1 cellular context compared by ENCODE assay signal in the genomic region with DNA sequence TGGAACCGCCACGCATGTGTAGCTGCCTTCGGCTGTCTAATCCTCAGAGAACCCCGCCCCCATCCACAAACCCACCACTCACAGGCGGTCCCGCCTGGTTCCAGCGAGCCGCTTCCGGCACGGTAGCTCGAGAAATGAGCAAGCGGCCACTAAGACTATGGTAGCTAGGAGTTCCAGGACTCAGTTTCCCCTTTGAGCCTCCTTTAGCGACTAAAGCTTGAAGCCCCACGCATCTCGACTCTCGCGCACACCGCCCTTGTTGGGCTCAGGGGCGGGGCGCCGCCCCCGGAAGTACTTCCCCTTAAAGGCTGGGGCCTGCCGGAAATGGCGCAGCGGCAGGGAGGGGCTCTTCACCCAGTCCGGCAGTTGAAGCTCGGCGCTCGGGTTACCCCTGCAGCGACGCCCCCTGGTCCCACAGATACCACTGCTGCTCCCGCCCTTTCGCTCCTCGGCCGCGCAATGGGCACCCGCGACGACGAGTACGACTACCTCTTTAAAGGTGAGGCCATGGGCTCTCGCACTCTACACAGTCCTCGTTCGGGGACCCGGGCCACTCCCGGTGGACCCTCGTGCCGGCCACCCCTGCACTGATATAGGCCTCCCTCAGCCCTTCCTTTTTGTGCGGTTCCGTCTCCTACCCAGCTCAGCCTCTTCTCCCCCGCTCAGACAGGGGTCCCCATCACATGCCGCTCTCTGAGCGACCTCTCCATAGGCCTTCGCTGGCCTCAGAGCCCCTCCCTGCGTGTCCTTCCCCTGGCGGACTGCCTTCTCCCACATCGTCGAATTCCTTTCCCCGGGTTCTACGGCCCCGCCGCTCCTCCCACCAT.
TF ChIP-seq lines count a peak whose summit lies in the region.

A gene (plus strand): TSS at position 365 of the 827 bp plus-strand sequence. CDS start 95 bp downstream, at position 460.

TF ChIP-seq in HepG2, 621 proteins besides CTCF, POLR2A, EP300 and RAD21 (continued from another document and continues in another):
- TF ChIP-seq, protein P1, sequence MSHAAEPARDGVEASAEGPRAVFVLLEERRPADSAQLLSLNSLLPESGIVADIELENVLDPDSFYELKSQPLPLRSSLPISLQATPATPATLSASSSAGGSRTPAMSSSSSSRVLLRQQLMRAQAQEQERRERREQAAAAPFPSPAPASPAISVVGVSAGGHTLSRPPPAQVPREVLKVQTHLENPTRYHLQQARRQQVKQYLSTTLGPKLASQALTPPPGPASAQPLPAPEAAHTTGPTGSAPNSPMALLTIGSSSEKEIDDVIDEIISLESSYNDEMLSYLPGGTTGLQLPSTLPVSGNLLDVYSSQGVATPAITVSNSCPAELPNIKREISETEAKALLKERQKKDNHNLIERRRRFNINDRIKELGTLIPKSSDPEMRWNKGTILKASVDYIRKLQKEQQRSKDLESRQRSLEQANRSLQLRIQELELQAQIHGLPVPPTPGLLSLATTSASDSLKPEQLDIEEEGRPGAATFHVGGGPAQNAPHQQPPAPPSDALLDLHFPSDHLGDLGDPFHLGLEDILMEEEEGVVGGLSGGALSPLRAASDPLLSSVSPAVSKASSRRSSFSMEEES (CRISPR knock-in tag; IDR thresholded peaks at IDR 0.05) = 0 out of 2 replicates have a peak, but pooled peaks have one; percentile 26
- TF ChIP-seq, protein P2, sequence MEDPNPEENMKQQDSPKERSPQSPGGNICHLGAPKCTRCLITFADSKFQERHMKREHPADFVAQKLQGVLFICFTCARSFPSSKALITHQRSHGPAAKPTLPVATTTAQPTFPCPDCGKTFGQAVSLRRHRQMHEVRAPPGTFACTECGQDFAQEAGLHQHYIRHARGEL (CRISPR knock-in tag; IDR thresholded peaks at IDR 0.05) = 0 out of 2 replicates have a peak, but pooled peaks have one; percentile 52
- TF ChIP-seq, protein P3, sequence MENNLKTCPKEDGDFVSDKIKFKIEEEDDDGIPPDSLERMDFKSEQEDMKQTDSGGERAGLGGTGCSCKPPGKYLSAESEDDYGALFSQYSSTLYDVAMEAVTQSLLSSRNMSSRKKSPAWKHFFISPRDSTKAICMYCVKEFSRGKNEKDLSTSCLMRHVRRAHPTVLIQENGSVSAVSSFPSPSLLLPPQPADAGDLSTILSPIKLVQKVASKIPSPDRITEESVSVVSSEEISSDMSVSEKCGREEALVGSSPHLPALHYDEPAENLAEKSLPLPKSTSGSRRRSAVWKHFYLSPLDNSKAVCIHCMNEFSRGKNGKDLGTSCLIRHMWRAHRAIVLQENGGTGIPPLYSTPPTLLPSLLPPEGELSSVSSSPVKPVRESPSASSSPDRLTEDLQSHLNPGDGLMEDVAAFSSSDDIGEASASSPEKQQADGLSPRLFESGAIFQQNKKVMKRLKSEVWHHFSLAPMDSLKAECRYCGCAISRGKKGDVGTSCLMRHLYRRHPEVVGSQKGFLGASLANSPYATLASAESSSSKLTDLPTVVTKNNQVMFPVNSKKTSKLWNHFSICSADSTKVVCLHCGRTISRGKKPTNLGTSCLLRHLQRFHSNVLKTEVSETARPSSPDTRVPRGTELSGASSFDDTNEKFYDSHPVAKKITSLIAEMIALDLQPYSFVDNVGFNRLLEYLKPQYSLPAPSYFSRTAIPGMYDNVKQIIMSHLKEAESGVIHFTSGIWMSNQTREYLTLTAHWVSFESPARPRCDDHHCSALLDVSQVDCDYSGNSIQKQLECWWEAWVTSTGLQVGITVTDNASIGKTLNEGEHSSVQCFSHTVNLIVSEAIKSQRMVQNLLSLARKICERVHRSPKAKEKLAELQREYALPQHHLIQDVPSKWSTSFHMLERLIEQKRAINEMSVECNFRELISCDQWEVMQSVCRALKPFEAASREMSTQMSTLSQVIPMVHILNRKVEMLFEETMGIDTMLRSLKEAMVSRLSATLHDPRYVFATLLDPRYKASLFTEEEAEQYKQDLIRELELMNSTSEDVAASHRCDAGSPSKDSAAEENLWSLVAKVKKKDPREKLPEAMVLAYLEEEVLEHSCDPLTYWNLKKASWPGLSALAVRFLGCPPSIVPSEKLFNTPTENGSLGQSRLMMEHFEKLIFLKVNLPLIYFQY (CRISPR knock-in tag; IDR thresholded peaks at IDR 0.05; ENCODE audit: borderline replicate concordance) = 0 out of 2 replicates have a peak, but pooled peaks have one; percentile 58
- TF ChIP-seq RXRA (CRISPR knock-in tag; IDR thresholded peaks at IDR 0.05) (peak; percentile 76), ERF (CRISPR knock-in tag; IDR thresholded peaks at IDR 0.05) (peak; percentile 59), SP5 (CRISPR knock-in tag; IDR thresholded peaks at IDR 0.05; ENCODE audit: borderline replicate concordance, low read depth) (peak; percentile 89), ZNF30 (CRISPR knock-in tag; IDR thresholded peaks at IDR 0.05) (0 out of 2 replicates have a peak, but pooled peaks have one; percentile 74), SUZ12 (IDR thresholded peaks at IDR 0.05; ENCODE audit: low read depth, low read length) (no peak), NFKBIZ (CRISPR knock-in tag; IDR thresholded peaks at IDR 0.05) (0 out of 2 replicates have a peak, but pooled peaks have one; percentile 54), KMT2B (CRISPR knock-in tag; IDR thresholded peaks at IDR 0.05) (peak; percentile 99), ETV6 (CRISPR knock-in tag; conservative IDR thresholded peaks at IDR 0.05) (peak; percentile 64; the same call in 1 of the 2 replicates), MAF1 (CRISPR knock-in tag; IDR thresholded peaks at IDR 0.05; ENCODE audit: borderline replicate concordance) (no peak; the same call in 1 of the 2 replicates), ZNF567 (CRISPR knock-in tag; IDR thresholded peaks at IDR 0.05; ENCODE audit: borderline replicate concordance) (0 out of 2 replicates have a peak, but pooled peaks have one; percentile 53), ZNF274 (CRISPR knock-in tag; IDR thresholded peaks at IDR 0.05) (peak; percentile 91), KDM1A (CRISPR knock-in tag; IDR thresholded peaks at IDR 0.05) (no peak), SOX6 (IDR thresholded peaks at IDR 0.05) (no peak), SOX6 (CRISPR knock-in tag; IDR thresholded peaks at IDR 0.05) (peak; percentile 73), GATAD2A (CRISPR knock-in tag; IDR thresholded peaks at IDR 0.05) (peak; percentile 35), RXRB (CRISPR knock-in tag; IDR thresholded peaks at IDR 0.05; ENCODE audit: borderline replicate concordance) (peak; percentile 67), ZNF768 (CRISPR knock-in tag; IDR thresholded peaks at IDR 0.05) (no peak; the same call in 1 of the 2 replicates), ZMYM3 (CRISPR knock-in tag; IDR thresholded peaks at IDR 0.05) (no peak), ZNF317 (CRISPR knock-in tag; IDR thresholded peaks at IDR 0.05) (peak; percentile 76), ZNF501 (CRISPR knock-in tag; IDR thresholded peaks at IDR 0.05) (peak; percentile 81), PHF21A (CRISPR knock-in tag; IDR thresholded peaks at IDR 0.05) (no peak; the same call in 1 of the 2 replicates), ZNF496 (CRISPR knock-in tag; IDR thresholded peaks at IDR 0.05; ENCODE audit: insufficient replicate concordance) (no peak), ZNF589 (CRISPR knock-in tag; conservative IDR thresholded peaks at IDR 0.05) (no peak), ZFX (CRISPR knock-in tag; IDR thresholded peaks at IDR 0.05; ENCODE audit: low read depth) (peak; percentile 79), ZNF709 (CRISPR knock-in tag; IDR thresholded peaks at IDR 0.05) (peak; percentile 94), KLF12 (CRISPR knock-in tag; IDR thresholded peaks at IDR 0.05; ENCODE audit: borderline replicate concordance) (peak; percentile 99), POLR2AphosphoS5 (IDR thresholded peaks at IDR 0.05; ENCODE audit: low read depth, low read length) (peak; percentile 96), ADNP (CRISPR knock-in tag; IDR thresholded peaks at IDR 0.05) (no peak), NFE2 (CRISPR knock-in tag; IDR thresholded peaks at IDR 0.05) (no peak)
- TF ChIP-seq, protein P4, sequence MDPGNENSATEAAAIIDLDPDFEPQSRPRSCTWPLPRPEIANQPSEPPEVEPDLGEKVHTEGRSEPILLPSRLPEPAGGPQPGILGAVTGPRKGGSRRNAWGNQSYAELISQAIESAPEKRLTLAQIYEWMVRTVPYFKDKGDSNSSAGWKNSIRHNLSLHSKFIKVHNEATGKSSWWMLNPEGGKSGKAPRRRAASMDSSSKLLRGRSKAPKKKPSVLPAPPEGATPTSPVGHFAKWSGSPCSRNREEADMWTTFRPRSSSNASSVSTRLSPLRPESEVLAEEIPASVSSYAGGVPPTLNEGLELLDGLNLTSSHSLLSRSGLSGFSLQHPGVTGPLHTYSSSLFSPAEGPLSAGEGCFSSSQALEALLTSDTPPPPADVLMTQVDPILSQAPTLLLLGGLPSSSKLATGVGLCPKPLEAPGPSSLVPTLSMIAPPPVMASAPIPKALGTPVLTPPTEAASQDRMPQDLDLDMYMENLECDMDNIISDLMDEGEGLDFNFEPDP (CRISPR knock-in tag; conservative IDR thresholded peaks at IDR 0.05) = 0 out of 2 replicates have a peak, but pooled peaks have one; percentile 31
- TF ChIP-seq, protein P5, sequence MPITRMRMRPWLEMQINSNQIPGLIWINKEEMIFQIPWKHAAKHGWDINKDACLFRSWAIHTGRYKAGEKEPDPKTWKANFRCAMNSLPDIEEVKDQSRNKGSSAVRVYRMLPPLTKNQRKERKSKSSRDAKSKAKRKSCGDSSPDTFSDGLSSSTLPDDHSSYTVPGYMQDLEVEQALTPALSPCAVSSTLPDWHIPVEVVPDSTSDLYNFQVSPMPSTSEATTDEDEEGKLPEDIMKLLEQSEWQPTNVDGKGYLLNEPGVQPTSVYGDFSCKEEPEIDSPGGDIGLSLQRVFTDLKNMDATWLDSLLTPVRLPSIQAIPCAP (CRISPR knock-in tag; IDR thresholded peaks at IDR 0.05; ENCODE audit: low read depth) = no peak; the same call in 1 of the 2 replicates
- TF ChIP-seq, protein P6, sequence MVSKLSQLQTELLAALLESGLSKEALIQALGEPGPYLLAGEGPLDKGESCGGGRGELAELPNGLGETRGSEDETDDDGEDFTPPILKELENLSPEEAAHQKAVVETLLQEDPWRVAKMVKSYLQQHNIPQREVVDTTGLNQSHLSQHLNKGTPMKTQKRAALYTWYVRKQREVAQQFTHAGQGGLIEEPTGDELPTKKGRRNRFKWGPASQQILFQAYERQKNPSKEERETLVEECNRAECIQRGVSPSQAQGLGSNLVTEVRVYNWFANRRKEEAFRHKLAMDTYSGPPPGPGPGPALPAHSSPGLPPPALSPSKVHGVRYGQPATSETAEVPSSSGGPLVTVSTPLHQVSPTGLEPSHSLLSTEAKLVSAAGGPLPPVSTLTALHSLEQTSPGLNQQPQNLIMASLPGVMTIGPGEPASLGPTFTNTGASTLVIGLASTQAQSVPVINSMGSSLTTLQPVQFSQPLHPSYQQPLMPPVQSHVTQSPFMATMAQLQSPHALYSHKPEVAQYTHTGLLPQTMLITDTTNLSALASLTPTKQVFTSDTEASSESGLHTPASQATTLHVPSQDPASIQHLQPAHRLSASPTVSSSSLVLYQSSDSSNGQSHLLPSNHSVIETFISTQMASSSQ (IDR thresholded peaks at IDR 0.05; ENCODE audit: low read depth) = no peak
- TF ChIP-seq, protein P6 (CRISPR knock-in tag; IDR thresholded peaks at IDR 0.05; ENCODE audit: borderline replicate concordance) = no peak; the same call in 1 of the 2 replicates
- TF ChIP-seq, protein P7, sequence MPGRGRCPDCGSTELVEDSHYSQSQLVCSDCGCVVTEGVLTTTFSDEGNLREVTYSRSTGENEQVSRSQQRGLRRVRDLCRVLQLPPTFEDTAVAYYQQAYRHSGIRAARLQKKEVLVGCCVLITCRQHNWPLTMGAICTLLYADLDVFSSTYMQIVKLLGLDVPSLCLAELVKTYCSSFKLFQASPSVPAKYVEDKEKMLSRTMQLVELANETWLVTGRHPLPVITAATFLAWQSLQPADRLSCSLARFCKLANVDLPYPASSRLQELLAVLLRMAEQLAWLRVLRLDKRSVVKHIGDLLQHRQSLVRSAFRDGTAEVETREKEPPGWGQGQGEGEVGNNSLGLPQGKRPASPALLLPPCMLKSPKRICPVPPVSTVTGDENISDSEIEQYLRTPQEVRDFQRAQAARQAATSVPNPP (CRISPR knock-in tag; IDR thresholded peaks at IDR 0.05) = no peak; the same call in 1 of the 2 replicates
- TF ChIP-seq, protein P8, sequence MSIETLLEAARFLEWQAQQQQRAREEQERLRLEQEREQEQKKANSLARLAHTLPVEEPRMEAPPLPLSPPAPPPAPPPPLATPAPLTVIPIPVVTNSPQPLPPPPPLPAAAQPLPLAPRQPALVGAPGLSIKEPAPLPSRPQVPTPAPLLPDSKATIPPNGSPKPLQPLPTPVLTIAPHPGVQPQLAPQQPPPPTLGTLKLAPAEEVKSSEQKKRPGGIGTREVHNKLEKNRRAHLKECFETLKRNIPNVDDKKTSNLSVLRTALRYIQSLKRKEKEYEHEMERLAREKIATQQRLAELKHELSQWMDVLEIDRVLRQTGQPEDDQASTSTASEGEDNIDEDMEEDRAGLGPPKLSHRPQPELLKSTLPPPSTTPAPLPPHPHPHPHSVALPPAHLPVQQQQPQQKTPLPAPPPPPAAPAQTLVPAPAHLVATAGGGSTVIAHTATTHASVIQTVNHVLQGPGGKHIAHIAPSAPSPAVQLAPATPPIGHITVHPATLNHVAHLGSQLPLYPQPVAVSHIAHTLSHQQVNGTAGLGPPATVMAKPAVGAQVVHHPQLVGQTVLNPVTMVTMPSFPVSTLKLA (IDR thresholded peaks at IDR 0.05) = 0 out of 2 replicates have a peak, but pooled peaks have one; percentile 3
- TF ChIP-seq, protein P9, sequence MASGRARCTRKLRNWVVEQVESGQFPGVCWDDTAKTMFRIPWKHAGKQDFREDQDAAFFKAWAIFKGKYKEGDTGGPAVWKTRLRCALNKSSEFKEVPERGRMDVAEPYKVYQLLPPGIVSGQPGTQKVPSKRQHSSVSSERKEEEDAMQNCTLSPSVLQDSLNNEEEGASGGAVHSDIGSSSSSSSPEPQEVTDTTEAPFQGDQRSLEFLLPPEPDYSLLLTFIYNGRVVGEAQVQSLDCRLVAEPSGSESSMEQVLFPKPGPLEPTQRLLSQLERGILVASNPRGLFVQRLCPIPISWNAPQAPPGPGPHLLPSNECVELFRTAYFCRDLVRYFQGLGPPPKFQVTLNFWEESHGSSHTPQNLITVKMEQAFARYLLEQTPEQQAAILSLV (CRISPR knock-in tag; IDR thresholded peaks at IDR 0.05; ENCODE audit: borderline replicate concordance) = 0 out of 2 replicates have a peak, but pooled peaks have one; percentile 21
- TF ChIP-seq, protein P10, sequence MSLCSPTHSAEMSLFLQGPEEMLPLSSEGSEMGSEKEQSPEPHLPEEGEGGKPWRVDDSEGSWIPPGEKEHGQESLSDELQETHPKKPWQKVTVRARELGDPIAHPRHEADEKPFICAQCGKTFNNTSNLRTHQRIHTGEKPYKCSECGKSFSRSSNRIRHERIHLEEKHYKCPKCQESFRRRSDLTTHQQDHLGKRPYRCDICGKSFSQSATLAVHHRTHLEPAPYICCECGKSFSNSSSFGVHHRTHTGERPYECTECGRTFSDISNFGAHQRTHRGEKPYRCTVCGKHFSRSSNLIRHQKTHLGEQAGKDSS (CRISPR knock-in tag; IDR thresholded peaks at IDR 0.05; ENCODE audit: borderline replicate concordance, low read depth) = no peak; the same call in 1 of the 2 replicates
